1 cellular context compared by ENCODE assay signal in genomic region chr5:179438041-179438441, GRCh38.
TF ChIP-seq lines count a peak whose summit lies in the region.

No MANE protein-coding gene starts in this region.

TF ChIP-seq in GM23338, 12 proteins besides CTCF, POLR2A, EP300 and RAD21 (continued from another document):
- TF ChIP-seq REST (IDR thresholded peaks at IDR 0.05; ENCODE audit: unreplicated experiment) (no peak), STAT1 (IDR thresholded peaks at IDR 0.05; ENCODE audit: unreplicated experiment) (no peak), CREB1 (CRISPR knock-in tag; IDR thresholded peaks at IDR 0.05; ENCODE audit: low read depth) (no peak), ETS1 (IDR thresholded peaks at IDR 0.05) (no peak), ZNF462 (CRISPR knock-in tag; IDR thresholded peaks at IDR 0.05) (no peak), EZH2phosphoT487 (IDR thresholded peaks at IDR 0.05; ENCODE audit: unreplicated experiment) (no peak), JUNB (IDR thresholded peaks at IDR 0.05; ENCODE audit: unreplicated experiment) (no peak), NANOG (IDR thresholded peaks at IDR 0.05; ENCODE audit: borderline replicate concordance) (no peak)
